ENCODE assay signal across 1 cellular context in genomic region chr2:37579314-37579713, GRCh38.
TF ChIP-seq lines count a peak whose summit lies in the region.

No MANE protein-coding gene starts in this region.

TF ChIP-seq in SK-N-SH, 30 proteins besides CTCF, POLR2A, EP300 and RAD21 (continued from another document):
- TF ChIP-seq, protein P1, sequence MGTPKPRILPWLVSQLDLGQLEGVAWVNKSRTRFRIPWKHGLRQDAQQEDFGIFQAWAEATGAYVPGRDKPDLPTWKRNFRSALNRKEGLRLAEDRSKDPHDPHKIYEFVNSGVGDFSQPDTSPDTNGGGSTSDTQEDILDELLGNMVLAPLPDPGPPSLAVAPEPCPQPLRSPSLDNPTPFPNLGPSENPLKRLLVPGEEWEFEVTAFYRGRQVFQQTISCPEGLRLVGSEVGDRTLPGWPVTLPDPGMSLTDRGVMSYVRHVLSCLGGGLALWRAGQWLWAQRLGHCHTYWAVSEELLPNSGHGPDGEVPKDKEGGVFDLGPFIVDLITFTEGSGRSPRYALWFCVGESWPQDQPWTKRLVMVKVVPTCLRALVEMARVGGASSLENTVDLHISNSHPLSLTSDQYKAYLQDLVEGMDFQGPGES (IDR thresholded peaks at IDR 0.05; ENCODE audit: low read depth, low read length) = no peak
- 0 out of 2 replicates have a peak, but pooled peaks have one; percentile 18 for TF ChIP-seq NFIC (IDR thresholded peaks at IDR 0.05; ENCODE audit: borderline replicate concordance)
- no peak for TF ChIP-seq CHD2 (IDR thresholded peaks at IDR 0.05; ENCODE audit: low read length, partially characterized antibody)
- TF ChIP-seq NRF1 (IDR thresholded peaks at IDR 0.05; ENCODE audit: low read depth, low read length) = no peak
- no peak for TF ChIP-seq SMC3 (IDR thresholded peaks at IDR 0.05; ENCODE audit: low read depth, low read length)
- no peak for TF ChIP-seq RCOR1 (IDR thresholded peaks at IDR 0.05; ENCODE audit: low read length)
- TF ChIP-seq, protein P2, sequence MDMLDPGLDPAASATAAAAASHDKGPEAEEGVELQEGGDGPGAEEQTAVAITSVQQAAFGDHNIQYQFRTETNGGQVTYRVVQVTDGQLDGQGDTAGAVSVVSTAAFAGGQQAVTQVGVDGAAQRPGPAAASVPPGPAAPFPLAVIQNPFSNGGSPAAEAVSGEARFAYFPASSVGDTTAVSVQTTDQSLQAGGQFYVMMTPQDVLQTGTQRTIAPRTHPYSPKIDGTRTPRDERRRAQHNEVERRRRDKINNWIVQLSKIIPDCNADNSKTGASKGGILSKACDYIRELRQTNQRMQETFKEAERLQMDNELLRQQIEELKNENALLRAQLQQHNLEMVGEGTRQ (IDR thresholded peaks at IDR 0.05; ENCODE audit: borderline replicate concordance, low read depth, low read length) = no peak
- no peak for TF ChIP-seq ELF1 (IDR thresholded peaks at IDR 0.05)
- TF ChIP-seq, protein P3, sequence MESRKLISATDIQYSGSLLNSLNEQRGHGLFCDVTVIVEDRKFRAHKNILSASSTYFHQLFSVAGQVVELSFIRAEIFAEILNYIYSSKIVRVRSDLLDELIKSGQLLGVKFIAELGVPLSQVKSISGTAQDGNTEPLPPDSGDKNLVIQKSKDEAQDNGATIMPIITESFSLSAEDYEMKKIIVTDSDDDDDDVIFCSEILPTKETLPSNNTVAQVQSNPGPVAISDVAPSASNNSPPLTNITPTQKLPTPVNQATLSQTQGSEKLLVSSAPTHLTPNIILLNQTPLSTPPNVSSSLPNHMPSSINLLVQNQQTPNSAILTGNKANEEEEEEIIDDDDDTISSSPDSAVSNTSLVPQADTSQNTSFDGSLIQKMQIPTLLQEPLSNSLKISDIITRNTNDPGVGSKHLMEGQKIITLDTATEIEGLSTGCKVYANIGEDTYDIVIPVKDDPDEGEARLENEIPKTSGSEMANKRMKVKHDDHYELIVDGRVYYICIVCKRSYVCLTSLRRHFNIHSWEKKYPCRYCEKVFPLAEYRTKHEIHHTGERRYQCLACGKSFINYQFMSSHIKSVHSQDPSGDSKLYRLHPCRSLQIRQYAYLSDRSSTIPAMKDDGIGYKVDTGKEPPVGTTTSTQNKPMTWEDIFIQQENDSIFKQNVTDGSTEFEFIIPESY (IDR thresholded peaks at IDR 0.05; ENCODE audit: borderline replicate concordance, low read depth) = no peak
- TF ChIP-seq TEAD4 (IDR thresholded peaks at IDR 0.05; ENCODE audit: borderline replicate concordance, insufficient read depth) = no peak
- TF ChIP-seq EZH2phosphoT487 (IDR thresholded peaks at IDR 0.05; ENCODE audit: borderline replicate concordance, low read depth) = no peak
- TF ChIP-seq RFX5 (IDR thresholded peaks at IDR 0.05; ENCODE audit: low read length) = no peak
- TF ChIP-seq GABPA (IDR thresholded peaks at IDR 0.05; ENCODE audit: low read depth) = no peak
- no peak for TF ChIP-seq FOXJ3 (CRISPR knock-in tag; IDR thresholded peaks at IDR 0.05)
- peak; percentile 50 for TF ChIP-seq TCF12 (IDR thresholded peaks at IDR 0.05)
